ENCODE assay signal across 23 cellular contexts in the genomic region with DNA sequence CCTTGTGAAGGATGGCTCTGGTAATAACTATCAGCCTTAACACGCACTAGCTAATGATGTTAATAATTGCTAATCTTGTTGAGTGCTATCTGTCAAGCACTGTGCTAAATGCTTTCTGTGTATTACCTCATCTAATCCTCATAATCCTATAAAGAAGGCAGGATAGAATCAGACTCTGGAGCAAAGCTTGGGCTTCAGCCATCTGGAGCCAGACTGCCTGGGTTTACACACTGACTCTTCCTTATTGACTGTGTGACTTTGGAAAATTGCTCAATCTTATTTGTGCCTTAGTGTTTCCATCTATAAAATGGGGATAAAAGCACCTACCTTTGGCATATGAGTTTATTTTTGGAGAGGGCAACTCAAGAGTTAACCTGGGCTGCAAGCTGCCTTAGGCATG.
"Had no signal": no experiment of that assay in that cellular context is flagged by ENCODE, and none has a peak within 500 bp of the region (broad histone marks: within the 10 kb centered on the region; RNA-seq: fewer than 3 reads in every experiment).

No MANE protein-coding gene starts in this region.

- H3K9me3 Mint-ChIP-seq: activated CD8-positive, alpha-beta T cell treated with anti-CD3 and anti-CD28 coated beads for 36 hours; activated naive CD4-positive, alpha-beta T cell treated with anti-CD3 and anti-CD28 coated beads, Interleukin-2, amount 10 ng/mL, durations not matched to agents 7 days and 5 days; activated T-helper 2 cell treated with anti-CD3 and anti-CD28 coated beads, Interferon-gamma antibody, Interleukin-2, Interleukin-4, amounts not matched to agents 10 μg/mL and 5 μg/mL and 100 μg/mL, durations not matched to agents 14 hours and 24 hours and 36 hours had no signal

- H3K4me3 Mint-ChIP-seq: activated CD8-positive, alpha-beta T cell treated with anti-CD3 and anti-CD28 coated beads for 36 hours; activated naive CD4-positive, alpha-beta T cell treated with anti-CD3 and anti-CD28 coated beads, Interleukin-2, amount 10 ng/mL, durations not matched to agents 7 days and 5 days; activated naive CD8-positive, alpha-beta T cell treated with anti-CD3 and anti-CD28 coated beads for 36 hours; activated T-cell treated with anti-CD3 and anti-CD28 coated beads, Interleukin-2, amount 50 U/mL, for 72 hours; T-cell had no signal

- H3K27me3 Mint-ChIP-seq: activated CD8-positive, alpha-beta T cell treated with anti-CD3 and anti-CD28 coated beads for 36 hours; activated naive CD4-positive, alpha-beta T cell treated with anti-CD3 and anti-CD28 coated beads, Interleukin-2, amount 10 ng/mL, durations not matched to agents 7 days and 5 days had no signal

- H3K36me3 Mint-ChIP-seq: activated naive CD4-positive, alpha-beta T cell treated with anti-CD3 and anti-CD28 coated beads, Interleukin-2, amount 10 ng/mL, durations not matched to agents 7 days and 5 days; activated naive CD8-positive, alpha-beta T cell treated with anti-CD3 and anti-CD28 coated beads for 36 hours; T-cell had no signal

- H3K27ac Mint-ChIP-seq: activated CD8-positive, alpha-beta T cell treated with anti-CD3 and anti-CD28 coated beads for 36 hours; activated naive CD4-positive, alpha-beta T cell treated with anti-CD3 and anti-CD28 coated beads, Interleukin-2, amount 10 ng/mL, durations not matched to agents 7 days and 5 days; activated naive CD8-positive, alpha-beta T cell treated with anti-CD3 and anti-CD28 coated beads for 36 hours; activated T-cell treated with anti-CD3 and anti-CD28 coated beads, Interleukin-2, amount 50 U/mL, for 72 hours; activated T-helper 2 cell treated with anti-CD3 and anti-CD28 coated beads, Interferon-gamma antibody, Interleukin-2, Interleukin-4, amounts not matched to agents 10 μg/mL and 5 μg/mL and 100 μg/mL, durations not matched to agents 14 hours and 24 hours and 36 hours; T-cell had no signal

- ATAC-seq: activated CD4-positive, CD25-positive, alpha-beta regulatory T cell treated with anti-CD3 and anti-CD28 coated beads, Interleukin-2, amount 50 U/mL, for 24 hours; activated CD8-positive, alpha-beta T cell treated with anti-CD3 and anti-CD28 coated beads for 36 hours; activated T-cell treated with anti-CD3 and anti-CD28 coated beads, Interleukin-2, amount 50 U/mL, for 72 hours; Panc1; Right ventricle myocardium inferior; T-cell had no signal

- H3K4me1 Mint-ChIP-seq: activated naive CD4-positive, alpha-beta T cell treated with anti-CD3 and anti-CD28 coated beads, Interleukin-2, amount 10 ng/mL, durations not matched to agents 7 days and 5 days; activated naive CD8-positive, alpha-beta T cell treated with anti-CD3 and anti-CD28 coated beads for 36 hours; T-cell had no signal

- DNase-seq: activated CD4-positive, alpha-beta T cell treated with anti-CD3 and anti-CD28 coated beads for 4 hours; activated CD8-positive, alpha-beta memory T cell treated with anti-CD3 and anti-CD28 coated beads, Interleukin-2, amount 50 U/mL, for 4 hours; activated CD8-positive, alpha-beta T cell treated with anti-CD3 and anti-CD28 coated beads for 36 hours; activated gamma-delta T cell treated with Interleukin-2 at 50 U/mL for 16 hours; activated naive CD4-positive, alpha-beta T cell treated with anti-CD3 and anti-CD28 coated beads, Interleukin-2, amount 10 ng/mL, durations not matched to agents 7 days and 5 days; activated naive CD8-positive, alpha-beta T cell treated with anti-CD3 and anti-CD28 coated beads for 36 hours; activated T-cell treated with anti-CD3 and anti-CD28 coated beads, Interleukin-2, amount 50 U/mL, for 72 hours; anterior cingulate cortex; caudate nucleus; MG63; NCI-H1105; NCI-H1436 treated with DMSO at 0.1 percent for 48 hours; NCI-H187; NCI-H2081; NCI-H510A treated with DMSO at 0.1 percent for 48 hours; NCI-H748 treated with DMSO at 0.1 percent for 48 hours; OCI-M1; RPMI8226; T-cell had no signal
